Comparison of ENCODE assay signal across 33 cellular contexts in genomic region chr19:34151439-34151838, GRCh38.
"Had no signal": no experiment of that assay in that cellular context is flagged by ENCODE, and none has a peak within 500 bp of the region (broad histone marks: within the 10 kb centered on the region; RNA-seq: fewer than 3 reads in every experiment).

No MANE protein-coding gene starts in this region.

- H3K4me1 ChIP-seq: adrenal gland, ascending aorta, body of pancreas, breast epithelium had no signal

- H3K27me3 ChIP-seq: adrenal gland, ascending aorta, body of pancreas, brain microvascular endothelial cell, breast epithelium, cardiac muscle cell had no signal

- H3K36me3 ChIP-seq: adrenal gland, ascending aorta, brain microvascular endothelial cell, breast epithelium, cardiac muscle cell had no signal

- ATAC-seq: activated naive CD4-positive, alpha-beta T cell treated with anti-CD3 and anti-CD28 coated beads, Interleukin-2, amount 50 U/mL, for 72 hours; activated naive CD8-positive, alpha-beta T cell treated with anti-CD3 and anti-CD28 coated beads, Interleukin-2, amount 50 U/mL, for 24 hours; activated T-cell treated with anti-CD3 and anti-CD28 coated beads, Interleukin-2, amount 50 U/mL, for 4 hours; activated T-cell treated with anti-CD3 and anti-CD28 coated beads, Interleukin-2, amount 50 U/mL, for 72 hours; activated T-helper 17 cell treated with anti-CD3 and anti-CD28 coated beads, Interleukin-2, amount 50 U/mL, for 72 hours; body of pancreas had no signal

- FAIRE-seq: astrocyte, bronchial epithelial cell had no signal

- H3K27ac ChIP-seq: adrenal gland, ascending aorta, body of pancreas, brain microvascular endothelial cell, breast epithelium, cardiac muscle cell had no signal

- H3K4me3 ChIP-seq: adrenal gland, ascending aorta, body of pancreas, breast epithelium, cardiac muscle cell had no signal

- DNase-seq: activated effector memory CD4-positive, alpha-beta T cell treated with anti-CD3 and anti-CD28 coated beads, Interleukin-2, amount 50 U/mL, for 16 hours; activated effector memory CD4-positive, alpha-beta T cell treated with Interleukin-2 at 50 U/mL for 16 hours; activated gamma-delta T cell; activated gamma-delta T cell treated with Interleukin-2 at 50 U/mL for 16 hours; activated naive CD4-positive, alpha-beta T cell; activated naive CD4-positive, alpha-beta T cell treated with anti-CD3 and anti-CD28 coated beads for 36 hours; activated naive CD4-positive, alpha-beta T cell treated with anti-CD3 and anti-CD28 coated beads, Interleukin-2, amount 10 ng/mL, durations not matched to agents 7 days and 5 days; activated naive CD4-positive, alpha-beta T cell treated with anti-CD3 and anti-CD28 coated beads, Interleukin-2, amount 50 U/mL, for 16 hours; activated naive CD8-positive, alpha-beta T cell treated with anti-CD3 and anti-CD28 coated beads for 36 hours; activated naive CD8-positive, alpha-beta T cell treated with anti-CD3 and anti-CD28 coated beads, Interleukin-2, amount 10 ng/mL, durations not matched to agents 7 days and 5 days; activated naive CD8-positive, alpha-beta T cell treated with anti-CD3 and anti-CD28 coated beads, Interleukin-2, amount 50 U/mL, for 24 hours; activated T-cell treated with anti-CD3 and anti-CD28 coated beads, Interleukin-2, amount 50 U/mL, for 1 hour; activated T-cell treated with anti-CD3 and anti-CD28 coated beads, Interleukin-2, amount 50 U/mL, for 24 hours; activated T-cell treated with anti-CD3 and anti-CD28 coated beads, Interleukin-2, amount 50 U/mL, for 4 hours; activated T-cell treated with anti-CD3 and anti-CD28 coated beads, Interleukin-2, amount 50 U/mL, for 48 hours; activated T-cell treated with anti-CD3 and anti-CD28 coated beads, Interleukin-2, amount 50 U/mL, for 72 hours; adrenal gland; amniotic stem cell; amygdala; anterior cingulate cortex; aorta; body of pancreas; brain microvascular endothelial cell; caudate nucleus; central memory CD4-positive, alpha-beta T cell; cerebellar nuclear complex had no signal

- H3K9me3 ChIP-seq: adrenal gland, ascending aorta, body of pancreas, breast epithelium had no signal
